7 cellular contexts compared by ENCODE assay signal in genomic region chr17:21142065-21142464, GRCh38. TPM values are rescaled to one million over a fixed set of nuclear protein-coding genes. Genes with fewer than 3 reads are reported as not detected.
DNase-seq lines count a peak whose midpoint lies in the region; ATAC-seq and TF ChIP-seq lines count a peak whose summit lies in the region.
"Not testable (repeated sequence)": the region's sequence is repeated elsewhere in the genome, so short reads cannot be mapped to it uniquely, and the experiment has no call there.

No MANE protein-coding gene starts in this region.

- H3K27me3 ChIP-seq in CD4-positive, CD25-positive, alpha-beta regulatory T cell (ENCODE audit: control insufficient read depth, insufficient read depth, low read length); GM23338 (ENCODE audit: insufficient read depth); neutrophil: not testable (repeated sequence)

- H3K36me3 Mint-ChIP-seq in CD4-positive, CD25-positive, alpha-beta regulatory T cell, result peaks cover 22% of the 10 kb centered on the region
- peaks cover 71% of the 10 kb centered on the region for H3K36me3 Mint-ChIP-seq in GM23338 (ENCODE audit: low read depth)
- H3K36me3 Mint-ChIP-seq in activated naive CD4-positive, alpha-beta T cell treated with anti-CD3 and anti-CD28 coated beads, Interleukin-2, amount 50 U/mL, for 24 hours, result peaks cover 18% of the 10 kb centered on the region
- peaks cover 17% of the 10 kb centered on the region for H3K36me3 Mint-ChIP-seq in stimulated activated memory B cell treated with anti-CD40 and anti-IgM and Interleukin-4, amounts not matched to agents 10 μg/mL and 1 μg/mL and 100 μg/mL, for 72 hours

- not testable (repeated sequence) for H3K4me1 ChIP-seq in CD4-positive, CD25-positive, alpha-beta regulatory T cell (ENCODE audit: control insufficient read depth, insufficient read depth, low read length, poor library complexity, severe bottlenecking)
- H3K4me1 ChIP-seq in GM23338 (ENCODE audit: insufficient read depth), result peaks cover 40% of the 10 kb centered on the region
- peaks cover 42% of the 10 kb centered on the region for H3K4me1 ChIP-seq in OCI-LY7 (ENCODE audit: insufficient read depth, low read length, poor library complexity, severe bottlenecking)
- H3K4me1 ChIP-seq in neutrophil (ENCODE audit: control insufficient read depth in 1 of 2, insufficient read depth in 1 of 2, low read depth in 1 of 2, low read length in 1 of 2), result peaks cover 75 to 80% of the 10 kb centered on the region in 2 experiments

- H3K9me2 ChIP-seq in GM23338 (ENCODE audit: insufficient read depth); OCI-LY7 (ENCODE audit: insufficient read depth, low read length): not testable (repeated sequence)

- H3K4me1 Mint-ChIP-seq in CD4-positive, CD25-positive, alpha-beta regulatory T cell, result peaks cover 0 to 11% (median 2%) of the 10 kb centered on the region in 4 donors
- peaks cover 22% of the 10 kb centered on the region for H3K4me1 Mint-ChIP-seq in GM23338
- H3K4me1 Mint-ChIP-seq in activated naive CD4-positive, alpha-beta T cell treated with anti-CD3 and anti-CD28 coated beads, Interleukin-2, amount 50 U/mL, for 24 hours, result not testable (repeated sequence)
- peaks cover 21% of the 10 kb centered on the region for H3K4me1 Mint-ChIP-seq in stimulated activated memory B cell treated with anti-CD40 and anti-IgM and Interleukin-4, amounts not matched to agents 10 μg/mL and 1 μg/mL and 100 μg/mL, for 72 hours

- not testable (repeated sequence) for H3K9me3 ChIP-seq in CD4-positive, CD25-positive, alpha-beta regulatory T cell (ENCODE audit: control insufficient read depth in 2 of 2, low read length in 2 of 2); neutrophil
- peaks cover 12% of the 10 kb centered on the region for H3K9me3 ChIP-seq in OCI-LY7 (ENCODE audit: low read length)

- H3K4me2 ChIP-seq in GM23338, result peak overlapping the region; percentile 56
- peak overlapping the region; percentile 87 for H3K4me2 ChIP-seq in OCI-LY7 (ENCODE audit: low read length)

- not testable (repeated sequence) for H2AFZ ChIP-seq in GM23338
- H2AFZ ChIP-seq in OCI-LY7 (ENCODE audit: low read length), result peak overlapping the region; percentile 90; the same call in 1 of the 2 replicates

- not testable (repeated sequence) for H3K36me3 ChIP-seq in CD4-positive, CD25-positive, alpha-beta regulatory T cell (ENCODE audit: control insufficient read depth, insufficient read depth, low read length); GM23338 (ENCODE audit: insufficient read depth); OCI-LY7 (ENCODE audit: insufficient read depth, low read length); neutrophil

- H3K79me2 ChIP-seq in GM23338 (replicated peaks; ENCODE audit: insufficient read depth), result peaks cover 35% of the 10 kb centered on the region
- peaks cover 12% of the 10 kb centered on the region; the same call in 1 of the 2 replicates for H3K79me2 ChIP-seq in OCI-LY7 (ENCODE audit: insufficient read depth, low read depth, low read length)

- not testable (repeated sequence) for TF ChIP-seq CTCF in GM12865 (IDR thresholded peaks at IDR 0.05; ENCODE audit: insufficient read depth, low read depth, low read length, missing control alignments); GM23338 (conservative IDR thresholded peaks at IDR 0.05; ENCODE audit: low read depth in 2 of 2); OCI-LY7 (conservative IDR thresholded peaks at IDR 0.05; ENCODE audit: low read length); neutrophil (IDR thresholded peaks at IDR 0.05)

- DNase-seq in CD4-positive, CD25-positive, alpha-beta regulatory T cell; GM23338 (ENCODE audit: low spot score): not testable (repeated sequence)
- DNase-seq in GM12865 (ENCODE audit: low read depth) (peak; percentile 58), OCI-LY7 (ENCODE audit: low spot score) (peak; percentile 62)

- POLR2A ChIA-PET in OCI-LY7 (lab: Charles Lee), result interaction anchor here (1.1 to 1.4 kb wide), 2 partner anchors 13 to 145 kb away, joined by 3 to 5 read pairs; no protein-coding TSS in a partner anchor

- not testable (repeated sequence) for H3K4me3 Mint-ChIP-seq in CD4-positive, CD25-positive, alpha-beta regulatory T cell; GM23338; activated naive CD4-positive, alpha-beta T cell treated with anti-CD3 and anti-CD28 coated beads, Interleukin-2, amount 50 U/mL, for 24 hours
- peak overlapping the region; percentile 3 for H3K4me3 Mint-ChIP-seq in stimulated activated memory B cell treated with anti-CD40 and anti-IgM and Interleukin-4, amounts not matched to agents 10 μg/mL and 1 μg/mL and 100 μg/mL, for 72 hours

- ATAC-seq in CD4-positive, CD25-positive, alpha-beta regulatory T cell (ENCODE audit: low read depth in 2 of 2); GM23338; stimulated activated memory B cell treated with anti-CD40 and anti-IgM and Interleukin-4, amounts not matched to agents 10 μg/mL and 1 μg/mL and 100 μg/mL, for 72 hours: not testable (repeated sequence)

- BruUV-seq in OCI-LY7 (replicated peaks; lab: Mats Ljungman, UMichigan), result not testable (repeated sequence)

- H3F3A ChIP-seq in GM23338 (replicated peaks; ENCODE audit: low read depth), result not testable (repeated sequence)

- not testable (repeated sequence) for H4K20me1 ChIP-seq in GM23338 (replicated peaks; ENCODE audit: insufficient read depth); OCI-LY7 (ENCODE audit: insufficient read depth, low read length)

- not testable (repeated sequence) for H3K9me3 Mint-ChIP-seq in CD4-positive, CD25-positive, alpha-beta regulatory T cell; activated naive CD4-positive, alpha-beta T cell treated with anti-CD3 and anti-CD28 coated beads, Interleukin-2, amount 50 U/mL, for 24 hours; stimulated activated memory B cell treated with anti-CD40 and anti-IgM and Interleukin-4, amounts not matched to agents 10 μg/mL and 1 μg/mL and 100 μg/mL, for 72 hours
- peaks cover 57% of the 10 kb centered on the region for H3K9me3 Mint-ChIP-seq in GM23338

- H3K27me3 Mint-ChIP-seq in CD4-positive, CD25-positive, alpha-beta regulatory T cell; GM23338 (ENCODE audit: insufficient read depth, low read depth, poor library complexity); activated naive CD4-positive, alpha-beta T cell treated with anti-CD3 and anti-CD28 coated beads, Interleukin-2, amount 50 U/mL, for 24 hours; stimulated activated memory B cell treated with anti-CD40 and anti-IgM and Interleukin-4, amounts not matched to agents 10 μg/mL and 1 μg/mL and 100 μg/mL, for 72 hours: not testable (repeated sequence)

- peak overlapping the region in 2 of 3 donors; percentile 58 to 62 for H3K27ac Mint-ChIP-seq in CD4-positive, CD25-positive, alpha-beta regulatory T cell
- H3K27ac Mint-ChIP-seq in GM23338, result not testable (repeated sequence)
- peak overlapping the region; percentile 46 for H3K27ac Mint-ChIP-seq in activated naive CD4-positive, alpha-beta T cell treated with anti-CD3 and anti-CD28 coated beads, Interleukin-2, amount 50 U/mL, for 24 hours
- H3K27ac Mint-ChIP-seq in stimulated activated memory B cell treated with anti-CD40 and anti-IgM and Interleukin-4, amounts not matched to agents 10 μg/mL and 1 μg/mL and 100 μg/mL, for 72 hours, result peak overlapping the region; percentile 75

- intact Hi-C loops in OCI-LY7 (cut with micrococcal nuclease; ENCODE audit: unreplicated experiment), result not testable (repeated sequence)

- H3K27ac ChIP-seq in CD4-positive, CD25-positive, alpha-beta regulatory T cell (ENCODE audit: insufficient read depth, low read length, poor library complexity, severe bottlenecking), result not testable (repeated sequence)
- peak overlapping the region; percentile 36; the same call in 1 of the 2 replicates for H3K27ac ChIP-seq in GM23338 (ENCODE audit: low read depth)
- peak overlapping the region; percentile 72 for H3K27ac ChIP-seq in OCI-LY7 (ENCODE audit: low read depth, low read length, poor library complexity, severe bottlenecking)
- peak overlapping the region; percentile 87 for H3K27ac ChIP-seq in neutrophil

- not testable (repeated sequence) for H3K4me3 ChIP-seq in CD4-positive, CD25-positive, alpha-beta regulatory T cell (ENCODE audit: low read depth, low read length); GM23338; neutrophil (ENCODE audit: low read depth in 1 of 2, low read length in 1 of 2)
- H3K4me3 ChIP-seq in GM12865 (ENCODE audit: low read depth, low read length) (peak overlapping the region; percentile 51), OCI-LY7 (ENCODE audit: low read depth, low read length, poor library complexity, severe bottlenecking) (peak overlapping the region; percentile 49)

- CTCF ChIA-PET in OCI-LY7 (lab: Charles Lee; ENCODE audit: unreplicated experiment), result not testable (repeated sequence)

RNA-seq across cellular contexts. Expression of gene DHRS7B, which starts 15.3 kb away (rescaled TPM):
- 7.6 TPM for total RNA-seq in CD4-positive, CD25-positive, alpha-beta regulatory T cell
- polyA plus RNA-seq in CD4-positive, CD25-positive, alpha-beta regulatory T cell, result 10 to 100 TPM; 11.8 to 17.2 (median 14.0) TPM
- total RNA-seq in GM23338 (2014; rRNA removed; shearing (Covaris generic)), result 24.7 and 26.6 TPM in 2 replicates
- polyA plus RNA-seq in GM23338 (2016; fragmentation: Nextera tagmentation; extraction: Ambion mirVana), result 26.8 and 27.9 TPM in 2 replicates
- 11.6 and 16.0 TPM in 2 replicates for total RNA-seq in OCI-LY7 (2014; rRNA removed; shearing (Covaris generic))
- total RNA-seq in OCI-LY7 (2022), result 15.8 and 16.5 TPM in 2 replicates
